20 cellular contexts compared by ENCODE assay signal in genomic region chr16:66983033-66983432, GRCh38. TPM values are rescaled to one million over a fixed set of nuclear protein-coding genes. Genes with fewer than 3 reads are reported as not detected.
A peak's percentile ranks its signal among the peaks of the same experiment; 100 is the strongest.
DNase-seq lines count a peak whose midpoint lies in the region; ATAC-seq and TF ChIP-seq lines count a peak whose summit lies in the region.
"Had no signal": no experiment of that assay in that cellular context is flagged by ENCODE, and none has a peak within 500 bp of the region (broad histone marks: within the 10 kb centered on the region; RNA-seq: fewer than 3 reads in every experiment).

No MANE protein-coding gene starts in this region.

- H3K9me3 ChIP-seq in left lung = no peaks in the 10 kb centered on the region
- H3K9me3 ChIP-seq: BE2C had no signal

- H3K36me3 Mint-ChIP-seq in T-helper 2 cell treated with Interferon-gamma antibody and Interleukin-4, amounts not matched to agents 5 μg/mL and 100 μg/mL, for 36 hours (ENCODE audit: low read depth) = peaks cover 11% of the 10 kb centered on the region

- no peaks in the 10 kb centered on the region for H3K4me1 ChIP-seq in left lung
- H3K4me1 ChIP-seq: BE2C had no signal

- no peaks in the 10 kb centered on the region for H3K9me3 Mint-ChIP-seq in T-helper 2 cell treated with Interferon-gamma antibody and Interleukin-4, amounts not matched to agents 5 μg/mL and 100 μg/mL, for 36 hours
- H3K9me3 Mint-ChIP-seq: CD4-positive, alpha-beta T cell; H9 had no signal

- H3K27ac ChIP-seq in left lung = no peak overlapping the region
- H3K27ac ChIP-seq: KMS-11 had no signal

- ATAC-seq in left ventricle myocardium superior = no peak
- ATAC-seq in left cardiac atrium = no peak
- no peak for ATAC-seq in left lung
- ATAC-seq: HepG2 had no signal

- H3K4me3 ChIP-seq in left lung = no peak overlapping the region

- H3K4me3 Mint-ChIP-seq in T-helper 2 cell treated with Interferon-gamma antibody and Interleukin-4, amounts not matched to agents 5 μg/mL and 100 μg/mL, for 36 hours = no peak overlapping the region
- H3K4me3 Mint-ChIP-seq: CD4-positive, alpha-beta T cell; H9 had no signal

- no peaks in the 10 kb centered on the region for H3K27me3 Mint-ChIP-seq in T-helper 2 cell treated with Interferon-gamma antibody and Interleukin-4, amounts not matched to agents 5 μg/mL and 100 μg/mL, for 36 hours (ENCODE audit: low read depth)
- H3K27me3 Mint-ChIP-seq: CD4-positive, alpha-beta T cell had no signal

- intact Hi-C loops in left ventricle myocardium superior (cut with micrococcal nuclease) = no loop called here
- intact Hi-C loops in left cardiac atrium (cut with DNase I) = no loop called here
- intact Hi-C loops in left lung (cut with DNase I) = no loop called here

- DNase-seq in T-helper 2 cell treated with Interferon-gamma antibody and Interleukin-4, amounts not matched to agents 5 μg/mL and 100 μg/mL, for 36 hours (ENCODE audit: low spot score) = no peak
- DNase-seq in T-helper 2 cell (no peak), left ventricle myocardium superior (peak; percentile 3), left cardiac atrium (no peak), left lung (no peak)
- DNase-seq in stimulated activated naive CD4-positive, alpha-beta T cell treated with Interleukin-2 at 50 U/mL for 16 hours (lab: John Stamatoyannopoulos, UW) = no peak
- DNase-seq: 8988T; BE2C; CD4-positive, alpha-beta T cell; DMS79; H9; NCI-H1436; NCI-H2029; NCI-H2171; NCI-H446 treated with DMSO at 0.1 percent for 48 hours; OCI-M1 had no signal

- peak overlapping the region; percentile 93 for H3K27ac Mint-ChIP-seq in T-helper 2 cell treated with Interferon-gamma antibody and Interleukin-4, amounts not matched to agents 5 μg/mL and 100 μg/mL, for 36 hours
- H3K27ac Mint-ChIP-seq: H9 had no signal

- TF ChIP-seq CTCF in left lung (IDR thresholded peaks at IDR 0.05) = no peak

- H3K27me3 ChIP-seq in left lung = no peaks in the 10 kb centered on the region
- H3K27me3 ChIP-seq: BE2C had no signal

- no peaks in the 10 kb centered on the region for H3K36me3 ChIP-seq in left lung
- H3K36me3 ChIP-seq: BE2C had no signal

- peaks cover 55% of the 10 kb centered on the region for H3K4me1 Mint-ChIP-seq in T-helper 2 cell treated with Interferon-gamma antibody and Interleukin-4, amounts not matched to agents 5 μg/mL and 100 μg/mL, for 36 hours (ENCODE audit: low read depth)
- H3K4me1 Mint-ChIP-seq: H9 had no signal

RNA-seq across cellular contexts. Expression of gene CES4A, which starts 5.4 kb away (rescaled TPM):
- total RNA-seq in left ventricle myocardium superior = 6.7 TPM
- total RNA-seq in left cardiac atrium = 1 to 10 TPM; 5.2 to 8.5 TPM
- 10 to 100 TPM in 1 of 2 donors, 1 to 10 TPM in 1; 9.3 to 14.3 TPM for total RNA-seq in left lung
- total RNA-seq: M059J had no signal

RNA-seq across cellular contexts. Expression of gene CES3, which starts 22.0 kb away (rescaled TPM):
- total RNA-seq in left ventricle myocardium superior (1.6 TPM), left cardiac atrium (1 to 10 TPM in 1 of 2 donors, under 1 TPM in 1; 0.63 to 1.4 TPM), left lung (1 to 10 TPM in 1 of 2 donors, under 1 TPM in 1; 0.79 to 1.6 TPM)
- total RNA-seq: RPMI7951 had no signal

RNA-seq across cellular contexts. Expression of gene CBFB, which starts 45.9 kb away (rescaled TPM):
- total RNA-seq in left ventricle myocardium superior = 24.2 TPM
- 10 to 100 TPM; 29.2 to 34.6 TPM for total RNA-seq in left cardiac atrium
- 10 to 100 TPM; 46.8 to 47.6 TPM for total RNA-seq in left lung

RNA-seq across cellular contexts. Expression of gene CES2, which starts 47.7 kb away (rescaled TPM):
- total RNA-seq in left ventricle myocardium superior = 103 TPM
- total RNA-seq in left cardiac atrium = 10 to 100 TPM; 27.6 to 48.0 TPM
- total RNA-seq in left lung = 10 to 100 TPM; 31.7 to 38.4 TPM

RNA-seq across cellular contexts. Expression of gene CIAO2B, which starts 48.8 kb away (rescaled TPM):
- total RNA-seq in left ventricle myocardium superior (114 TPM), left cardiac atrium (100 to 1,000 TPM in 1 of 2 donors, 10 to 100 TPM in 1; 92.7 to 120 TPM), left lung (10 to 100 TPM; 81.7 to 82.5 TPM)
